ENCODE assay signal across 8 cellular contexts in the genomic region with DNA sequence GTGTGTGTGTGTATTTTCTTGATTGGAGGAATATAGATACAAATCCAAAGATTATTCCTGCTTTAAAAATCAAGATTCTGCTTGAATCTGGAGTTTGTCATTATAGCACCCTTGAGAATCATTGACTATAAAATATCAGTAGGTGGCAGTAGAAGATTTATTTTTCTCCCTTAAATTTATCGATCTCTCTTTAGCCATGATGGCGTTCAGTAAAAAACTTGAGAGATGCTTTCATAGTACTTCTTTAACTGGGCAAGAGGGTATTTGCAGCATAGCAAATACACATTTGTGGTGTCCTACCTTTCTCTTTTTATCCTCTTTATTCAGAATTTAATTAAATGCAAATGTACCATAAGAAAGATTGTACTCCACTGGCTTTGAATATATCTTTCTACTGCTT.
DNase-seq lines count a peak whose midpoint lies in the region; ATAC-seq and TF ChIP-seq lines count a peak whose summit lies in the region.

No MANE protein-coding gene starts in this region.

- H3K4me3 Mint-ChIP-seq in CD4-positive, alpha-beta T cell: no peak overlapping the region

- H3K4me3 ChIP-seq in adipocyte (ENCODE audit: low read length): no peak overlapping the region
- no peak overlapping the region for H3K4me3 ChIP-seq in testis

- ATAC-seq in CD4-positive, alpha-beta T cell (ENCODE audit: poor library complexity): no peak
- ATAC-seq in GM21381 (IDR thresholded peaks at IDR 0.05; ENCODE audit: unreplicated experiment) (peak; percentile 54), GM19023 (IDR thresholded peaks at IDR 0.05; ENCODE audit: unreplicated experiment) (no peak), HG02870 (IDR thresholded peaks at IDR 0.05; ENCODE audit: unreplicated experiment) (no peak)

- peaks cover 12% of the 10 kb centered on the region for H3K27me3 Mint-ChIP-seq in CD4-positive, alpha-beta T cell

- no peak for TF ChIP-seq POLR2A in testis (IDR thresholded peaks at IDR 0.05)

- no peak for DNase-seq in CD4-positive, alpha-beta T cell
- DNase-seq in NCI-H1694 treated with DMSO at 0.1 percent for 48 hours (lab: John Stamatoyannopoulos, UW) (peak; percentile 53), adipocyte (ENCODE audit: low read depth) (peak; percentile 78), iPS-NIHi7 (ENCODE audit: extremely low spot score) (peak; percentile 35), testis (no peak)

- H3K9ac ChIP-seq in adipocyte (ENCODE audit: low read length): no peak overlapping the region

- POLR2A ChIA-PET in CD4-positive, alpha-beta T cell (lab: Charles Lee): interaction anchor here (0.9 kb wide), 1 partner anchor 516 kb away, joined by 3 read pairs; a partner anchor contains a TSS

- no peaks in the 10 kb centered on the region for H3K9me3 ChIP-seq in CD4-positive, alpha-beta T cell (ENCODE audit: control insufficient read depth, low read length)
- H3K9me3 ChIP-seq in adipocyte (ENCODE audit: control insufficient read depth, low read length): no peaks in the 10 kb centered on the region
- no peaks in the 10 kb centered on the region for H3K9me3 ChIP-seq in testis

- intact Hi-C loops in CD4-positive, alpha-beta T cell (cut with DNase I, micrococcal nuclease): loop anchor here (1.0 to 10.0 kb wide), 6 partner anchors 236 to 556 kb away; a partner anchor contains a TSS
- intact Hi-C loops in testis (cut with DNase I; ENCODE audit: low total_unique reads): no loop called here

- H3K27ac ChIP-seq in CD4-positive, alpha-beta T cell (ENCODE audit: low read depth, low read length): no peak overlapping the region
- no peak overlapping the region for H3K27ac ChIP-seq in testis

- peaks cover 7% of the 10 kb centered on the region for H3K4me1 Mint-ChIP-seq in CD4-positive, alpha-beta T cell (ENCODE audit: low read depth)

- no peaks in the 10 kb centered on the region for H3K36me3 ChIP-seq in adipocyte (ENCODE audit: control insufficient read depth, insufficient read depth, low read length, severe bottlenecking)
- no peaks in the 10 kb centered on the region for H3K36me3 ChIP-seq in testis (ENCODE audit: low read depth, missing control alignments)

- H3K27me3 ChIP-seq in CD4-positive, alpha-beta T cell (ENCODE audit: control insufficient read depth, insufficient read depth, low read length): no peaks in the 10 kb centered on the region
- H3K27me3 ChIP-seq in adipocyte (replicated peaks; ENCODE audit: control insufficient read depth, insufficient read depth, low read length) (no peaks in the 10 kb centered on the region), testis (no peaks in the 10 kb centered on the region)

- no peaks in the 10 kb centered on the region for H3K9me3 Mint-ChIP-seq in CD4-positive, alpha-beta T cell

- H3K36me3 Mint-ChIP-seq in CD4-positive, alpha-beta T cell (ENCODE audit: low read depth): no peaks in the 10 kb centered on the region

- no peak overlapping the region for H3K27ac Mint-ChIP-seq in CD4-positive, alpha-beta T cell

- H3K4me1 ChIP-seq in adipocyte (ENCODE audit: control insufficient read depth, insufficient read depth, low read length) (peaks cover 21% of the 10 kb centered on the region), testis (no peaks in the 10 kb centered on the region)

- 14 to 37% methylated on average over 2 of the region's 2 CpGs for WGBS in testis, 2 donors

- peak; percentile 43 for TF ChIP-seq CTCF in CD4-positive, alpha-beta T cell (IDR thresholded peaks at IDR 0.05)
- TF ChIP-seq CTCF in testis (IDR thresholded peaks at IDR 0.05): peak in 2 of 3 experiments; percentile 2 to 44

- CTCF ChIA-PET in CD4-positive, alpha-beta T cell (lab: Charles Lee): interaction anchor here (0.8 to 2.5 kb wide), 3 partner anchors 518 to 554 kb away, joined by 3 to 10 read pairs (median 8); no protein-coding TSS in a partner anchor

Comparison
In these comparisons a context has a peak if more than half of its experiments do, and no peak if none do; other contexts are left out.
1. DNase-seq: peak in NCI-H1694 treated with DMSO at 0.1 percent for 48 hours (single experiment), adipocyte (single experiment) and iPS-NIHi7 (single experiment); none in CD4-positive, alpha-beta T cell (0 of 10) and testis (single experiment).